Comparison of ENCODE assay signal across 1 cellular context in the genomic region with DNA sequence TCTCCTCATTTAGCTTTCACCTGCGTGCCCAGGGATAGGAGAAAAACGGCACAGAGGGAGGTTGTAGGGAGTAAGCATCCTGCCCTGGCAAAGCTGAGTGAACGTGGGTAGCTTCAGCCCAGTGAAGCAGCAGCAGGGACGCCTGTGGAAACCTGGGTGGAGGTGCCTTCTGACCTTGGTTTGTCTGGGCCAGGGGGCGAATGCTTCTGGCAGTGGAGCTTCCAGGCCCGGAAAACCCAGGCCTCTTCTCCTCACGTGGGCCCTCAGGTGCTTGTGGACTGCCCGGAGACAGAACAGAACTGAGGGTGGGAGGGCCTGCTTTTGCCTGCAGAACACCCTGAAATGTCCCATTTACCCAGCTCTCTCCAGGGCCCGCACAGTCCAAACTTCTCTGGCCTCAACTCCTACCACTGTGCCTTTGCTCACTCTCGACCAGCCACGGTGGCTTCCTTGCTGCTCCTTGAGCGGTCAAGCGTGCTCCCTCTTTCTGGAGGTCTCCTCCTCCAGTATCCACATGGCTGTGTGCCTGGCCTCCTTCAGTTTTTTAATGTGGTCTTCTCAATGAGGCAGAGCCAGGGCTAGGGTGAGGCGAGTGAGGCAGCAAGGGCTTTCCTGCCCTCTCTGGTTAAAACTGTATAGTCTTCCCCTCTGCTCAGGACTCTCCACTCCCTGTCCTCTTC.
TF ChIP-seq lines count a peak whose summit lies in the region.

No MANE protein-coding gene starts in this region.

TF ChIP-seq in K562, 482 proteins besides CTCF, POLR2A, EP300 and RAD21 (continued from another document):
- TF ChIP-seq, protein P1, sequence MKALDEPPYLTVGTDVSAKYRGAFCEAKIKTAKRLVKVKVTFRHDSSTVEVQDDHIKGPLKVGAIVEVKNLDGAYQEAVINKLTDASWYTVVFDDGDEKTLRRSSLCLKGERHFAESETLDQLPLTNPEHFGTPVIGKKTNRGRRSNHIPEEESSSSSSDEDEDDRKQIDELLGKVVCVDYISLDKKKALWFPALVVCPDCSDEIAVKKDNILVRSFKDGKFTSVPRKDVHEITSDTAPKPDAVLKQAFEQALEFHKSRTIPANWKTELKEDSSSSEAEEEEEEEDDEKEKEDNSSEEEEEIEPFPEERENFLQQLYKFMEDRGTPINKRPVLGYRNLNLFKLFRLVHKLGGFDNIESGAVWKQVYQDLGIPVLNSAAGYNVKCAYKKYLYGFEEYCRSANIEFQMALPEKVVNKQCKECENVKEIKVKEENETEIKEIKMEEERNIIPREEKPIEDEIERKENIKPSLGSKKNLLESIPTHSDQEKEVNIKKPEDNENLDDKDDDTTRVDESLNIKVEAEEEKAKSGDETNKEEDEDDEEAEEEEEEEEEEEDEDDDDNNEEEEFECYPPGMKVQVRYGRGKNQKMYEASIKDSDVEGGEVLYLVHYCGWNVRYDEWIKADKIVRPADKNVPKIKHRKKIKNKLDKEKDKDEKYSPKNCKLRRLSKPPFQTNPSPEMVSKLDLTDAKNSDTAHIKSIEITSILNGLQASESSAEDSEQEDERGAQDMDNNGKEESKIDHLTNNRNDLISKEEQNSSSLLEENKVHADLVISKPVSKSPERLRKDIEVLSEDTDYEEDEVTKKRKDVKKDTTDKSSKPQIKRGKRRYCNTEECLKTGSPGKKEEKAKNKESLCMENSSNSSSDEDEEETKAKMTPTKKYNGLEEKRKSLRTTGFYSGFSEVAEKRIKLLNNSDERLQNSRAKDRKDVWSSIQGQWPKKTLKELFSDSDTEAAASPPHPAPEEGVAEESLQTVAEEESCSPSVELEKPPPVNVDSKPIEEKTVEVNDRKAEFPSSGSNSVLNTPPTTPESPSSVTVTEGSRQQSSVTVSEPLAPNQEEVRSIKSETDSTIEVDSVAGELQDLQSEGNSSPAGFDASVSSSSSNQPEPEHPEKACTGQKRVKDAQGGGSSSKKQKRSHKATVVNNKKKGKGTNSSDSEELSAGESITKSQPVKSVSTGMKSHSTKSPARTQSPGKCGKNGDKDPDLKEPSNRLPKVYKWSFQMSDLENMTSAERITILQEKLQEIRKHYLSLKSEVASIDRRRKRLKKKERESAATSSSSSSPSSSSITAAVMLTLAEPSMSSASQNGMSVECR (CRISPR knock-in tag; IDR thresholded peaks at IDR 0.05), result peak; percentile 75
- no peak for TF ChIP-seq PHB (CRISPR knock-in tag; IDR thresholded peaks at IDR 0.05)
- no peak for TF ChIP-seq CBFA2T2 (conservative IDR thresholded peaks at IDR 0.05)
- TF ChIP-seq SETDB1 (IDR thresholded peaks at IDR 0.05; ENCODE audit: low read length), result peak; percentile 44
- no peak for TF ChIP-seq SMAD1 (IDR thresholded peaks at IDR 0.05; ENCODE audit: low read depth, low read length, partially characterized antibody)
- no peak for TF ChIP-seq MAFK (IDR thresholded peaks at IDR 0.05; ENCODE audit: low read length)
- no peak for TF ChIP-seq HNRNPK (IDR thresholded peaks at IDR 0.05; ENCODE audit: low read depth, low read length, poor library complexity, severe bottlenecking)
- no peak for TF ChIP-seq NR1H2 (CRISPR knock-in tag; IDR thresholded peaks at IDR 0.05)
- TF ChIP-seq, protein P2, sequence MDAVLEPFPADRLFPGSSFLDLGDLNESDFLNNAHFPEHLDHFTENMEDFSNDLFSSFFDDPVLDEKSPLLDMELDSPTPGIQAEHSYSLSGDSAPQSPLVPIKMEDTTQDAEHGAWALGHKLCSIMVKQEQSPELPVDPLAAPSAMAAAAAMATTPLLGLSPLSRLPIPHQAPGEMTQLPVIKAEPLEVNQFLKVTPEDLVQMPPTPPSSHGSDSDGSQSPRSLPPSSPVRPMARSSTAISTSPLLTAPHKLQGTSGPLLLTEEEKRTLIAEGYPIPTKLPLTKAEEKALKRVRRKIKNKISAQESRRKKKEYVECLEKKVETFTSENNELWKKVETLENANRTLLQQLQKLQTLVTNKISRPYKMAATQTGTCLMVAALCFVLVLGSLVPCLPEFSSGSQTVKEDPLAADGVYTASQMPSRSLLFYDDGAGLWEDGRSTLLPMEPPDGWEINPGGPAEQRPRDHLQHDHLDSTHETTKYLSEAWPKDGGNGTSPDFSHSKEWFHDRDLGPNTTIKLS (IDR thresholded peaks at IDR 0.05; ENCODE audit: borderline replicate concordance, low read depth), result no peak
- no peak for TF ChIP-seq RBM22 (IDR thresholded peaks at IDR 0.05; ENCODE audit: low read depth, low read length, poor library complexity, severe bottlenecking)
- TF ChIP-seq, protein P3, sequence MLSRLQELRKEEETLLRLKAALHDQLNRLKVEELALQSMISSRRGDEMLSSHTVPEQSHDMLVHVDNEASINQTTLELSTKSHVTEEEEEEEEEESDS (CRISPR knock-in tag; IDR thresholded peaks at IDR 0.05), result no peak
- TF ChIP-seq, protein P4, sequence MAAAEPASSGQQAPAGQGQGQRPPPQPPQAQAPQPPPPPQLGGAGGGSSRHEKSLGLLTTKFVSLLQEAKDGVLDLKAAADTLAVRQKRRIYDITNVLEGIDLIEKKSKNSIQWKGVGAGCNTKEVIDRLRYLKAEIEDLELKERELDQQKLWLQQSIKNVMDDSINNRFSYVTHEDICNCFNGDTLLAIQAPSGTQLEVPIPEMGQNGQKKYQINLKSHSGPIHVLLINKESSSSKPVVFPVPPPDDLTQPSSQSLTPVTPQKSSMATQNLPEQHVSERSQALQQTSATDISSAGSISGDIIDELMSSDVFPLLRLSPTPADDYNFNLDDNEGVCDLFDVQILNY (CRISPR knock-in tag; IDR thresholded peaks at IDR 0.05), result no peak
- TF ChIP-seq, protein P5, sequence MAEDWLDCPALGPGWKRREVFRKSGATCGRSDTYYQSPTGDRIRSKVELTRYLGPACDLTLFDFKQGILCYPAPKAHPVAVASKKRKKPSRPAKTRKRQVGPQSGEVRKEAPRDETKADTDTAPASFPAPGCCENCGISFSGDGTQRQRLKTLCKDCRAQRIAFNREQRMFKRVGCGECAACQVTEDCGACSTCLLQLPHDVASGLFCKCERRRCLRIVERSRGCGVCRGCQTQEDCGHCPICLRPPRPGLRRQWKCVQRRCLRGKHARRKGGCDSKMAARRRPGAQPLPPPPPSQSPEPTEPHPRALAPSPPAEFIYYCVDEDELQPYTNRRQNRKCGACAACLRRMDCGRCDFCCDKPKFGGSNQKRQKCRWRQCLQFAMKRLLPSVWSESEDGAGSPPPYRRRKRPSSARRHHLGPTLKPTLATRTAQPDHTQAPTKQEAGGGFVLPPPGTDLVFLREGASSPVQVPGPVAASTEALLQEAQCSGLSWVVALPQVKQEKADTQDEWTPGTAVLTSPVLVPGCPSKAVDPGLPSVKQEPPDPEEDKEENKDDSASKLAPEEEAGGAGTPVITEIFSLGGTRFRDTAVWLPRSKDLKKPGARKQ (CRISPR knock-in tag; IDR thresholded peaks at IDR 0.05), result no peak
- TF ChIP-seq POLR3A (IDR thresholded peaks at IDR 0.05; ENCODE audit: borderline replicate concordance, extremely low read depth, insufficient read depth, insufficient read length), result no peak
- TF ChIP-seq, protein P6, sequence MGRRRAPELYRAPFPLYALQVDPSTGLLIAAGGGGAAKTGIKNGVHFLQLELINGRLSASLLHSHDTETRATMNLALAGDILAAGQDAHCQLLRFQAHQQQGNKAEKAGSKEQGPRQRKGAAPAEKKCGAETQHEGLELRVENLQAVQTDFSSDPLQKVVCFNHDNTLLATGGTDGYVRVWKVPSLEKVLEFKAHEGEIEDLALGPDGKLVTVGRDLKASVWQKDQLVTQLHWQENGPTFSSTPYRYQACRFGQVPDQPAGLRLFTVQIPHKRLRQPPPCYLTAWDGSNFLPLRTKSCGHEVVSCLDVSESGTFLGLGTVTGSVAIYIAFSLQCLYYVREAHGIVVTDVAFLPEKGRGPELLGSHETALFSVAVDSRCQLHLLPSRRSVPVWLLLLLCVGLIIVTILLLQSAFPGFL (CRISPR knock-in tag; IDR thresholded peaks at IDR 0.05), result no peak
- TF ChIP-seq, protein P7, sequence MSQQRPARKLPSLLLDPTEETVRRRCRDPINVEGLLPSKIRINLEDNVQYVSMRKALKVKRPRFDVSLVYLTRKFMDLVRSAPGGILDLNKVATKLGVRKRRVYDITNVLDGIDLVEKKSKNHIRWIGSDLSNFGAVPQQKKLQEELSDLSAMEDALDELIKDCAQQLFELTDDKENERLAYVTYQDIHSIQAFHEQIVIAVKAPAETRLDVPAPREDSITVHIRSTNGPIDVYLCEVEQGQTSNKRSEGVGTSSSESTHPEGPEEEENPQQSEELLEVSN (IDR thresholded peaks at IDR 0.05; ENCODE audit: borderline replicate concordance in 1 of 2, extremely low read depth in 1 of 2, insufficient read depth in 1 of 2, insufficient read length in 1 of 2, low read depth in 1 of 2, low read length in 1 of 2, poor library complexity in 1 of 2, severe bottlenecking in 1 of 2), result no peak
- TF ChIP-seq PHB2 (IDR thresholded peaks at IDR 0.05; ENCODE audit: low read depth), result no peak
- no peak for TF ChIP-seq MTA1 (IDR thresholded peaks at IDR 0.05; ENCODE audit: borderline replicate concordance)
- TF ChIP-seq ZFX (CRISPR knock-in tag; IDR thresholded peaks at IDR 0.05), result peak; percentile 29; the same call in 1 of the 2 replicates
- TF ChIP-seq, protein P8, sequence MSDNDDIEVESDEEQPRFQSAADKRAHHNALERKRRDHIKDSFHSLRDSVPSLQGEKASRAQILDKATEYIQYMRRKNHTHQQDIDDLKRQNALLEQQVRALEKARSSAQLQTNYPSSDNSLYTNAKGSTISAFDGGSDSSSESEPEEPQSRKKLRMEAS (CRISPR knock-in tag; IDR thresholded peaks at IDR 0.05), result no peak
- TF ChIP-seq, protein P9, sequence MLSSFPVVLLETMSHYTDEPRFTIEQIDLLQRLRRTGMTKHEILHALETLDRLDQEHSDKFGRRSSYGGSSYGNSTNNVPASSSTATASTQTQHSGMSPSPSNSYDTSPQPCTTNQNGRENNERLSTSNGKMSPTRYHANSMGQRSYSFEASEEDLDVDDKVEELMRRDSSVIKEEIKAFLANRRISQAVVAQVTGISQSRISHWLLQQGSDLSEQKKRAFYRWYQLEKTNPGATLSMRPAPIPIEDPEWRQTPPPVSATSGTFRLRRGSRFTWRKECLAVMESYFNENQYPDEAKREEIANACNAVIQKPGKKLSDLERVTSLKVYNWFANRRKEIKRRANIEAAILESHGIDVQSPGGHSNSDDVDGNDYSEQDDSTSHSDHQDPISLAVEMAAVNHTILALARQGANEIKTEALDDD (IDR thresholded peaks at IDR 0.05), result no peak
- TF ChIP-seq FIP1L1 (IDR thresholded peaks at IDR 0.05; ENCODE audit: low read depth, low read length, poor library complexity, severe bottlenecking), result no peak
- TF ChIP-seq ZNF263 (CRISPR knock-in tag; IDR thresholded peaks at IDR 0.05; ENCODE audit: borderline replicate concordance), result peak; percentile 93
- TF ChIP-seq KDM5B (IDR thresholded peaks at IDR 0.05; ENCODE audit: insufficient replicate concordance, low read depth, low read length), result no peak
